27 cellular contexts compared by ENCODE assay signal in the genomic region with DNA sequence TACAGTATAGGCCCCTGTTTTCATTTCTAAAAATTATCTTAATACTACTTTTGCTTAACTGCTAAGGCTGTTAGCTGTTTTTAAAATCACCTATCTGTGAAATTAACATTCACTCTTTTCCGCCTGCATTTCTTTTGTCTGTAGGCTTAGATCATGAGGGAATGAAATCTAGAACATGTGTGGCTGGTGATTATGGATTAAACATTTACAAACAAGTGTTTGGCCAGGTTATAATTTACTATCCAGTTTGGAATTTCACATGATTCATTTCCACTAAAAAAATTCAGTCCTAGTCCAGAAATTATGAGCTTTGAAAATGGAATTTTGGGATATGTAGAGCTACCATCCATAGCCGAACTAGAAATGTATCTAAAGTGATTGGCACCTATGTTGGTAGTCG.
"Had no signal": no experiment of that assay in that cellular context is flagged by ENCODE, and none has a peak within 500 bp of the region (broad histone marks: within the 10 kb centered on the region; RNA-seq: fewer than 3 reads in every experiment).

No MANE protein-coding gene starts in this region.

- H3K27me3 Mint-ChIP-seq: activated CD8-positive, alpha-beta T cell treated with anti-CD3 and anti-CD28 coated beads for 36 hours; activated naive CD4-positive, alpha-beta T cell treated with anti-CD3 and anti-CD28 coated beads, Interleukin-2, amount 50 U/mL, for 24 hours; central memory CD8-positive, alpha-beta T cell had no signal

- H3K4me1 ChIP-seq: SJCRH30 had no signal

- H3K36me3 ChIP-seq: SJCRH30 had no signal

- ATAC-seq: activated CD4-positive, CD25-positive, alpha-beta regulatory T cell treated with anti-CD3 and anti-CD28 coated beads, Interleukin-2, amount 50 U/mL, for 24 hours; activated CD8-positive, alpha-beta T cell treated with anti-CD3 and anti-CD28 coated beads for 36 hours; K562; Panc1 had no signal

- FAIRE-seq: bronchial epithelial cell, K562 had no signal

- H3K9me3 Mint-ChIP-seq: activated CD8-positive, alpha-beta T cell treated with anti-CD3 and anti-CD28 coated beads for 36 hours; activated naive CD4-positive, alpha-beta T cell treated with anti-CD3 and anti-CD28 coated beads, Interleukin-2, amount 50 U/mL, for 24 hours; central memory CD8-positive, alpha-beta T cell; T-helper 1 cell treated with Interleukin-12 subunit alpha and Interleukin-12 subunit beta and Interleukin-4 antibody, amounts not matched to agents 30 μg/mL and 1 μg/mL, for 36 hours had no signal

- H3K9ac ChIP-seq: SK-N-SH had no signal

- H3K27ac ChIP-seq: SJCRH30 had no signal

- H3K4me2 ChIP-seq: SK-N-SH had no signal

- H3K27me3 ChIP-seq: SJCRH30 had no signal

- H3K4me3 Mint-ChIP-seq: activated CD8-positive, alpha-beta T cell treated with anti-CD3 and anti-CD28 coated beads for 36 hours; activated naive CD4-positive, alpha-beta T cell treated with anti-CD3 and anti-CD28 coated beads, Interleukin-2, amount 50 U/mL, for 24 hours; central memory CD8-positive, alpha-beta T cell; T-helper 1 cell treated with Interleukin-12 subunit alpha and Interleukin-12 subunit beta and Interleukin-4 antibody, amounts not matched to agents 30 μg/mL and 1 μg/mL, for 36 hours had no signal

- H3K9me3 ChIP-seq: SJCRH30, SK-N-SH had no signal

- H3K9me2 ChIP-seq: SK-N-SH had no signal

- H3K27ac Mint-ChIP-seq: activated CD8-positive, alpha-beta T cell treated with anti-CD3 and anti-CD28 coated beads for 36 hours; activated naive CD4-positive, alpha-beta T cell treated with anti-CD3 and anti-CD28 coated beads, Interleukin-2, amount 50 U/mL, for 24 hours; T-helper 1 cell treated with Interleukin-12 subunit alpha and Interleukin-12 subunit beta and Interleukin-4 antibody, amounts not matched to agents 30 μg/mL and 1 μg/mL, for 36 hours had no signal

- DNase-seq: activated CD4-positive, alpha-beta T cell treated with anti-CD3 and anti-CD28 coated beads for 4 hours; activated CD8-positive, alpha-beta memory T cell treated with anti-CD3 and anti-CD28 coated beads, Interleukin-2, amount 50 U/mL, for 48 hours; activated CD8-positive, alpha-beta T cell treated with anti-CD3 and anti-CD28 coated beads for 36 hours; activated T-cell treated with anti-CD3 and anti-CD28 coated beads, Interleukin-2, amount 50 U/mL, for 1 hour; aorta; Kasumi-1; NCI-H1092; NCI-H1417; NCI-H1930; NCI-H2171; NCI-H2227 treated with DMSO at 0.1 percent for 48 hours; NCI-H446 treated with DMSO at 0.1 percent for 48 hours; NCI-H526; NCI-H774; OCI-M1; Right ventricle myocardium superior; RPMI8226; SJCRH30; SK-N-SH; SW 1271 had no signal

- H3K4me3 ChIP-seq: K562, SJCRH30 had no signal
